ENCODE assay signal across 25 cellular contexts in the genomic region with DNA sequence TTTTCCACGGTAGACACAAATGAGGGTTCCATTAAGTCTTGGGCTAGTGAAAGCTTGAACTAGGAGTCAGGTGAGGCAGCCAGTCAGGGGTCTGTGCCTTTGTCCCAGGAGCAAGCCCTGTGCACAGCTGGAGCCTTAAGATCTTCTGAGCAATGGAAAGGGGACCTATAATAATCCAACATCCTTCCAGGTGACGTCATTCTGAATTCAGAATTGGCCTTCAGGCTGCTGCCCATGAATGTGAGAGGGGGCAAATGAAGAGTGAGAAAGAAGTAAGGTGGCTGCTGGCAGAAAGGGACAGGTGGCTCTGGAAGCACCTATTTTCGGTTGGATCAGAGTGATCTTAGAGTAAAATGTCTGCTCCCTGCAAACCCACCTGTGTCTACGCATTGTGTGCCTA.
DNase-seq lines count a peak whose midpoint lies in the region; ATAC-seq, FAIRE-seq and TF ChIP-seq lines count a peak whose summit lies in the region.
"Had no signal": no experiment of that assay in that cellular context is flagged by ENCODE, and none has a peak within 500 bp of the region (broad histone marks: within the 10 kb centered on the region; RNA-seq: fewer than 3 reads in every experiment).

No MANE protein-coding gene starts in this region.

- H3K9me3 Mint-ChIP-seq in neural progenitor cell, result peaks cover 4% of the 10 kb centered on the region
- H3K9me3 Mint-ChIP-seq in activated naive CD8-positive, alpha-beta T cell treated with anti-CD3 and anti-CD28 coated beads for 36 hours, result no peaks in the 10 kb centered on the region
- H3K9me3 Mint-ChIP-seq: CD4-positive, alpha-beta T cell; CD8-positive, alpha-beta T cell had no signal

- TF ChIP-seq CTCF in HepG2 (CRISPR knock-in tag; IDR thresholded peaks at IDR 0.05) (no peak), right lobe of liver (IDR thresholded peaks at IDR 0.05) (no peak), K562 (IDR thresholded peaks at IDR 0.05 in 2 of 3, conservative IDR thresholded peaks at IDR 0.05 in 1 of 3; ENCODE audit: insufficient read depth in 2 of 3, low read depth in 1 of 3, low read length in 3 of 3) (no peak), foreskin keratinocyte (conservative IDR thresholded peaks at IDR 0.05) (no peak), neural progenitor cell (IDR thresholded peaks at IDR 0.05) (no peak)

- H4K20me1 ChIP-seq in HepG2 (ENCODE audit: insufficient read depth, low read length) (no peaks in the 10 kb centered on the region), K562 (replicated peaks; ENCODE audit: control insufficient read depth, insufficient read depth, low read length) (no peaks in the 10 kb centered on the region), neural progenitor cell (ENCODE audit: low read depth) (no peaks in the 10 kb centered on the region)
- H4K20me1 ChIP-seq: BLaER1 had no signal

- BruUV-seq in HepG2 (replicated peaks; lab: Mats Ljungman, UMichigan) (no TSS peak), K562 (replicated peaks; lab: Mats Ljungman, UMichigan) (no TSS peak)

- CTCF ChIA-PET in HepG2 (lab: Yijun Ruan, JAX; ENCODE audit: low intra/inter-chr PET ratio, low total read pairs), result no interaction called here
- CTCF ChIA-PET in K562 (lab: Yijun Ruan, JAX; ENCODE audit: low intra/inter-chr PET ratio), result no interaction called here

- no peaks in the 10 kb centered on the region for H3K4me1 ChIP-seq in HepG2 (ENCODE audit: insufficient read depth, low read length)
- no peaks in the 10 kb centered on the region for H3K4me1 ChIP-seq in right lobe of liver
- H3K4me1 ChIP-seq in K562 (replicated peaks in 1 of 2; ENCODE audit: control insufficient read depth in 2 of 2, insufficient read depth in 2 of 2, low read length in 2 of 2), result no peaks in the 10 kb centered on the region
- peaks cover 32% of the 10 kb centered on the region for H3K4me1 ChIP-seq in foreskin keratinocyte
- H3K4me1 ChIP-seq in neural progenitor cell, result peaks cover 19% of the 10 kb centered on the region
- H3K4me1 ChIP-seq: Caco-2 had no signal

- H3K4me1 Mint-ChIP-seq in neural progenitor cell, result peaks cover 38% of the 10 kb centered on the region
- no peaks in the 10 kb centered on the region for H3K4me1 Mint-ChIP-seq in activated naive CD8-positive, alpha-beta T cell treated with anti-CD3 and anti-CD28 coated beads for 36 hours
- H3K4me1 Mint-ChIP-seq: CD14-positive monocyte had no signal

- 17% methylated on average over 4 of the region's 4 CpGs for WGBS in HepG2 (ENCODE audit: low lambda C conversion rate)
- WGBS in right lobe of liver (ENCODE audit: insufficient coverage, low coverage, low lambda C conversion rate, missing lambda C conversion rate), result 71% methylated on average over 3 of the region's 4 CpGs
- WGBS in K562 (ENCODE audit: insufficient coverage, low coverage, missing lambda C conversion rate), result 2% methylated on average over 4 of the region's 4 CpGs

- H3K36me3 ChIP-seq in HepG2 (replicated peaks in 1 of 2; ENCODE audit: control insufficient read depth in 1 of 2, insufficient read depth in 2 of 2, low read length in 2 of 2) (no peaks in the 10 kb centered on the region), right lobe of liver (peaks cover 0 to 2% (median 0%) of the 10 kb centered on the region in 4 donors), K562 (ENCODE audit: control insufficient read depth, insufficient read depth, low read length) (no peaks in the 10 kb centered on the region), neural progenitor cell (no peaks in the 10 kb centered on the region)
- H3K36me3 ChIP-seq: BE2C, BLaER1 had no signal

- in situ Hi-C loops in HepG2 (cut with HindIII; ENCODE audit: extremely low pct_ligation_motif_present, low pct_unique_long_range_greater_than_20kb) (no loop called here), K562 (cut with MboI) (no loop called here)

- H2AFZ ChIP-seq in HepG2 (ENCODE audit: low read length) (no peak overlapping the region), K562 (ENCODE audit: low read depth, low read length) (no peak overlapping the region; the same call in 1 of the 2 replicates), neural progenitor cell (replicated peaks) (no peak overlapping the region)

- H3K27me3 ChIP-seq in HepG2 (ENCODE audit: control insufficient read depth in 1 of 2, insufficient read depth in 2 of 2, low read length in 2 of 2) (no peaks in the 10 kb centered on the region), right lobe of liver (no peaks in the 10 kb centered on the region), K562 (ENCODE audit: control insufficient read depth in 2 of 2, insufficient read depth in 2 of 2, low read length in 2 of 2) (no peaks in the 10 kb centered on the region), foreskin keratinocyte (no peaks in the 10 kb centered on the region), neural progenitor cell (no peaks in the 10 kb centered on the region)
- H3K27me3 ChIP-seq: BE2C, BLaER1 had no signal

- H3K27ac Mint-ChIP-seq in neural progenitor cell, result peak overlapping the region; percentile 21
- H3K27ac Mint-ChIP-seq in activated naive CD8-positive, alpha-beta T cell treated with anti-CD3 and anti-CD28 coated beads for 36 hours, result no peak overlapping the region
- H3K27ac Mint-ChIP-seq: CD14-positive monocyte; CD4-positive, alpha-beta T cell; CD8-positive, alpha-beta T cell had no signal

- FAIRE-seq in HepG2 (lab: Jason Lieb, UNC) (no peak), K562 (lab: Jason Lieb, UNC) (no peak)
- FAIRE-seq: A204.1, D721Med, G401.6, GM12891, GM18507 had no signal

- H3K4me3 Mint-ChIP-seq in neural progenitor cell, result no peak overlapping the region
- H3K4me3 Mint-ChIP-seq in activated naive CD8-positive, alpha-beta T cell treated with anti-CD3 and anti-CD28 coated beads for 36 hours, result no peak overlapping the region
- H3K4me3 Mint-ChIP-seq: CD4-positive, alpha-beta T cell; CD8-positive, alpha-beta T cell had no signal

- POLR2A ChIA-PET in HepG2 (lab: Yijun Ruan, JAX) (no interaction called here), K562 (lab: Yijun Ruan, JAX) (no interaction called here)

- no peak overlapping the region for H3K9ac ChIP-seq in HepG2 (ENCODE audit: insufficient read depth, low read depth, low read length)
- H3K9ac ChIP-seq in K562 (ENCODE audit: insufficient read depth in 1 of 2, low read depth in 2 of 2, low read length in 2 of 2), result no peak overlapping the region
- H3K9ac ChIP-seq in neural progenitor cell, result no peak overlapping the region
- H3K9ac ChIP-seq: BLaER1 had no signal

- intact Hi-C loops in HepG2 (cut with micrococcal nuclease; ENCODE audit: unreplicated experiment) (no loop called here), right lobe of liver (cut with DNase I) (no loop called here), K562 (cut with micrococcal nuclease) (no loop called here)

- H3K27ac ChIP-seq in HepG2 (ENCODE audit: extremely low read length, insufficient read depth, low read length) (no peak overlapping the region), right lobe of liver (no peak overlapping the region), K562 (ENCODE audit: extremely low read depth, low read depth, low read length) (no peak overlapping the region), foreskin keratinocyte (peak overlapping the region; percentile 49), neural progenitor cell (no peak overlapping the region)
- H3K27ac ChIP-seq: BLaER1 had no signal

- H3F3A ChIP-seq in neural progenitor cell (ENCODE audit: low read depth), result peaks cover 5% of the 10 kb centered on the region

- ATAC-seq in HepG2 (no peak), right lobe of liver (no peak), K562 (no peak), foreskin keratinocyte (peak; percentile 49), GM18498 (IDR thresholded peaks at IDR 0.05; ENCODE audit: unreplicated experiment) (no peak)
- ATAC-seq: CD8-positive, alpha-beta T cell had no signal

- TF ChIP-seq EP300 in HepG2 (IDR thresholded peaks at IDR 0.05; ENCODE audit: low read depth in 2 of 2, low read length in 2 of 2) (no peak), HepG2 (CRISPR knock-in tag; IDR thresholded peaks at IDR 0.05; ENCODE audit: borderline replicate concordance) (no peak), K562 (IDR thresholded peaks at IDR 0.05; ENCODE audit: low read length) (no peak)

- no peak for TF ChIP-seq RAD21 in HepG2 (CRISPR knock-in tag; IDR thresholded peaks at IDR 0.05)
- no peak for TF ChIP-seq RAD21 in K562 (CRISPR knock-in tag; conservative IDR thresholded peaks at IDR 0.05 in 1 of 2, IDR thresholded peaks at IDR 0.05 in 1 of 2)

- H3K4me2 ChIP-seq in HepG2 (ENCODE audit: low read depth, low read length) (no peak overlapping the region), K562 (ENCODE audit: insufficient read depth, low read length) (no peak overlapping the region), neural progenitor cell (no peak overlapping the region)
- H3K4me2 ChIP-seq: BLaER1 had no signal

- DNase-seq in HepG2 (ENCODE audit: low spot score), result no peak
- no peak for DNase-seq in right lobe of liver
- no peak for DNase-seq in K562 (ENCODE audit: extremely low read depth in 1 of 4, low spot score in 3 of 4)
- peak in 1 of 2 donors; percentile 27 for DNase-seq in foreskin keratinocyte
- no peak for DNase-seq in neural progenitor cell (ENCODE audit: low spot score)
- DNase-seq in NCI-H146 (lab: John Stamatoyannopoulos, UW), result no peak
- DNase-seq in activated naive CD8-positive, alpha-beta T cell treated with anti-CD3 and anti-CD28 coated beads for 36 hours, result no peak
- DNase-seq: 8988T; ACHN; BE2C; C1 segment of cervical spinal cord; Caco-2; Calu3; CD4-positive, alpha-beta T cell; CD8-positive, alpha-beta T cell; DMS79 treated with DMSO at 0.1 percent for 48 hours; GF-D8 had no signal

- H3K36me3 Mint-ChIP-seq in neural progenitor cell, result no peaks in the 10 kb centered on the region
- H3K36me3 Mint-ChIP-seq in activated naive CD8-positive, alpha-beta T cell treated with anti-CD3 and anti-CD28 coated beads for 36 hours, result no peaks in the 10 kb centered on the region
- H3K36me3 Mint-ChIP-seq: CD14-positive monocyte; CD8-positive, alpha-beta T cell had no signal

- no peaks in the 10 kb centered on the region for H3K79me2 ChIP-seq in HepG2 (ENCODE audit: insufficient read depth, low read length)
- no peaks in the 10 kb centered on the region for H3K79me2 ChIP-seq in K562 (ENCODE audit: control insufficient read depth, insufficient read depth, low read length)
- H3K79me2 ChIP-seq in neural progenitor cell (ENCODE audit: low read depth), result no peaks in the 10 kb centered on the region

- H3K9me3 ChIP-seq in HepG2 (ENCODE audit: low read length) (no peaks in the 10 kb centered on the region), right lobe of liver (no peaks in the 10 kb centered on the region), K562 (replicated peaks; ENCODE audit: control insufficient read depth, insufficient read depth, low read depth, low read length) (no peaks in the 10 kb centered on the region), neural progenitor cell (ENCODE audit: low read depth) (no peaks in the 10 kb centered on the region)
- H3K9me3 ChIP-seq: BE2C, BLaER1, Caco-2 had no signal

- H3K9me1 ChIP-seq in K562 (ENCODE audit: control insufficient read depth, insufficient read depth, low read length), result no peaks in the 10 kb centered on the region

- TF ChIP-seq POLR2A in HepG2 (IDR thresholded peaks at IDR 0.05; ENCODE audit: insufficient read depth in 1 of 2, low read depth in 2 of 2, low read length in 2 of 2) (no peak), right lobe of liver (IDR thresholded peaks at IDR 0.05) (no peak), K562 (conservative IDR thresholded peaks at IDR 0.05) (no peak)

- H3K27me3 Mint-ChIP-seq in neural progenitor cell (ENCODE audit: insufficient read depth, low read depth), result peaks cover 10% of the 10 kb centered on the region
- H3K27me3 Mint-ChIP-seq in activated naive CD8-positive, alpha-beta T cell treated with anti-CD3 and anti-CD28 coated beads for 36 hours, result no peaks in the 10 kb centered on the region
- H3K27me3 Mint-ChIP-seq: CD4-positive, alpha-beta T cell had no signal

- no peak overlapping the region for H3K4me3 ChIP-seq in HepG2 (replicated peaks in 1 of 3; ENCODE audit: insufficient read depth in 1 of 3, low read depth in 2 of 3, low read length in 3 of 3)
- no peak overlapping the region for H3K4me3 ChIP-seq in right lobe of liver
- H3K4me3 ChIP-seq in K562, result no peak overlapping the region
- no peak overlapping the region for H3K4me3 ChIP-seq in neural progenitor cell
- H3K4me3 ChIP-seq: BLaER1 had no signal
